8 cellular contexts compared by ENCODE assay signal in genomic region chr12:68175566-68176033, GRCh38. TPM values are rescaled to one million over a fixed set of nuclear protein-coding genes. Genes with fewer than 3 reads are reported as not detected.
DNase-seq lines count a peak whose midpoint lies in the region; ATAC-seq, FAIRE-seq and TF ChIP-seq lines count a peak whose summit lies in the region.

No MANE protein-coding gene starts in this region.

- no peaks in the 10 kb centered on the region for H3K9me3 ChIP-seq in T-helper 17 cell (ENCODE audit: control insufficient read depth, low read length, poor library complexity, severe bottlenecking)

- in situ Hi-C loops in ACHN (cut with HindIII; ENCODE audit: low pct_ligation_motif_present, low pct_unique_long_range_greater_than_20kb, low sequenced_read_pairs), result no loop called here

- intact Hi-C loops in posterior cingulate gyrus (cut with DNase I), result no loop called here

- peak; percentile 75 for FAIRE-seq in GM12891 (lab: Jason Lieb, UNC)

- no peaks in the 10 kb centered on the region for H3K27me3 Mint-ChIP-seq in T-helper 17 cell

- peak overlapping the region; percentile 96 for H3K27ac Mint-ChIP-seq in T-helper 17 cell

- TF ChIP-seq POLR2A in GM12891 (IDR thresholded peaks at IDR 0.05; ENCODE audit: low read depth, low read length), result no peak

- H3K4me1 Mint-ChIP-seq in T-helper 17 cell, result peaks cover 34% of the 10 kb centered on the region

- DNase-seq in GM12891 (ENCODE audit: insufficient read length, low spot score) (peak; percentile 29), T-helper 17 cell (peak in 2 of 3 donors; percentile 23 to 53), posterior cingulate gyrus (no peak), ACHN (no peak), nucleus accumbens (lab: John Stamatoyannopoulos, UW) (no peak), HuH-7 (ENCODE audit: low spot score) (no peak)
- DNase-seq in effector CD8-positive, alpha-beta T cell (lab: John Stamatoyannopoulos, UW), result peak; percentile 41

- peak overlapping the region; percentile 88 for H3K4me3 Mint-ChIP-seq in T-helper 17 cell

- peak; percentile 91 for ATAC-seq in HG02623 (IDR thresholded peaks at IDR 0.05; ENCODE audit: unreplicated experiment)
- ATAC-seq in T-helper 17 cell, result peak; percentile 89

- no peaks in the 10 kb centered on the region for H3K36me3 Mint-ChIP-seq in T-helper 17 cell (ENCODE audit: low read depth)

TF ChIP-seq in GM12891, 5 proteins besides CTCF, POLR2A, EP300 and RAD21:
- TF ChIP-seq TAF1 (IDR thresholded peaks at IDR 0.05; ENCODE audit: low read depth, low read length) (no peak), SPI1 (IDR thresholded peaks at IDR 0.05; ENCODE audit: low read depth, low read length) (peak; percentile 33)

RNA-seq across cellular contexts. Expression of gene IFNG, which starts 16.1 kb away (rescaled TPM):
- polyA plus RNA-seq in GM12891 (2012; ENCODE audit: low read depth, missing spikeins), result not detected
- total RNA-seq in T-helper 17 cell, result 1 to 10 TPM in 1 of 2 donors, under 1 TPM in 1; 0.99 to 1.2 TPM

RNA-seq across cellular contexts. Expression of gene IL26, which starts 50.0 kb away (rescaled TPM):
- polyA plus RNA-seq in GM12891 (2012; ENCODE audit: low read depth, missing spikeins), result not detected
- under 1 TPM in 1 of 2 donors, not detected in 1; 0.52 TPM for total RNA-seq in T-helper 17 cell

Comparison
In these comparisons a context has a peak if more than half of its experiments do, and no peak if none do; other contexts are left out.
1. DNase-seq: peak in GM12891 (single experiment), T-helper 17 cell (2 of 3) and effector CD8-positive, alpha-beta T cell (single experiment); none in posterior cingulate gyrus (0 of 10), ACHN (single experiment), nucleus accumbens (0 of 56) and HuH-7 (single experiment).